ENCODE assay signal across 33 cellular contexts in genomic region chr15:58762285-58762684, GRCh38.
"Had no signal": no experiment of that assay in that cellular context is flagged by ENCODE, and none has a peak within 500 bp of the region (broad histone marks: within the 10 kb centered on the region; RNA-seq: fewer than 3 reads in every experiment).

No MANE protein-coding gene starts in this region.

- FAIRE-seq: bronchial epithelial cell, TTC549 had no signal

- H3K9me3 Mint-ChIP-seq: activated B cell treated with CpG ODN at 0.5 μM for 24 hours; activated naive CD4-positive, alpha-beta T cell treated with anti-CD3 and anti-CD28 coated beads, Interleukin-2, amount 50 U/mL, for 24 hours had no signal

- H3K27ac ChIP-seq: ascending aorta, cardiac muscle cell, VCaP had no signal

- H3K4me3 ChIP-seq: ascending aorta, cardiac muscle cell had no signal

- DNase-seq: activated B cell treated with CpG ODN at 0.5 μM for 24 hours; activated CD4-positive, alpha-beta memory T cell treated with anti-CD3 and anti-CD28 coated beads for 36 hours; activated CD4-positive, alpha-beta T cell treated with anti-CD3 and anti-CD28 coated beads for 4 hours; activated CD4-positive, alpha-beta T cell treated with anti-CD3 and anti-CD28 coated beads, Interleukin-2, amount 10 ng/mL, durations not matched to agents 24 days and 14 days; activated CD4-positive, alpha-beta T cell treated with anti-CD3 and anti-CD28 coated beads, Interleukin-2, amount 50 U/mL, for 1 hour; activated CD4-positive, alpha-beta T cell treated with anti-CD3 and anti-CD28 coated beads, Interleukin-2, amount 50 U/mL, for 4 hours; activated CD4-positive, CD25-positive, alpha-beta regulatory T cell treated with anti-CD3 and anti-CD28 coated beads, Interleukin-2, amount 50 U/mL, for 72 hours; activated CD8-positive, alpha-beta memory T cell treated with anti-CD3 and anti-CD28 coated beads, Interleukin-2, amount 50 U/mL, for 4 hours; activated CD8-positive, alpha-beta T cell treated with anti-CD3 and anti-CD28 coated beads for 36 hours; activated effector memory CD4-positive, alpha-beta T cell treated with Interleukin-2 at 50 U/mL for 16 hours; activated gamma-delta T cell; activated naive CD4-positive, alpha-beta T cell treated with anti-CD3 and anti-CD28 coated beads, Interleukin-2, amount 10 ng/mL, durations not matched to agents 7 days and 5 days; activated naive CD4-positive, alpha-beta T cell treated with Interleukin-2 at 50 U/mL for 16 hours; activated T-cell treated with anti-CD3 and anti-CD28 coated beads for 4 hours; activated T-cell treated with anti-CD3 and anti-CD28 coated beads, Interleukin-2, amount 50 U/mL, for 1 hour; activated T-cell treated with anti-CD3 and anti-CD28 coated beads, Interleukin-2, amount 50 U/mL, for 48 hours; amygdala; anterior cingulate cortex; SW 1271; T-helper 1 cell; T-helper 9 cell had no signal

- H3K27me3 Mint-ChIP-seq: activated CD8-positive, alpha-beta T cell treated with anti-CD3 and anti-CD28 coated beads for 36 hours; activated naive CD4-positive, alpha-beta T cell treated with anti-CD3 and anti-CD28 coated beads, Interleukin-2, amount 50 U/mL, for 24 hours; activated naive CD8-positive, alpha-beta T cell; brain; central memory CD8-positive, alpha-beta T cell had no signal

- H3K27me3 ChIP-seq: ascending aorta, cardiac muscle cell had no signal

- H3K36me3 ChIP-seq: ascending aorta, cardiac muscle cell had no signal

- H3K4me1 ChIP-seq: ascending aorta had no signal

- H3K4me1 Mint-ChIP-seq: activated B cell treated with CpG ODN at 0.5 μM for 24 hours; activated naive CD4-positive, alpha-beta T cell treated with anti-CD3 and anti-CD28 coated beads, Interleukin-2, amount 10 ng/mL, durations not matched to agents 7 days and 5 days; brain; central memory CD8-positive, alpha-beta T cell had no signal

- ATAC-seq: activated CD8-positive, alpha-beta T cell treated with anti-CD3 and anti-CD28 coated beads for 36 hours had no signal

- H3K4me3 Mint-ChIP-seq: activated B cell treated with CpG ODN at 0.5 μM for 24 hours; activated CD4-positive, alpha-beta memory T cell treated with anti-CD3 and anti-CD28 coated beads for 36 hours; activated CD4-positive, alpha-beta T cell treated with anti-CD3 and anti-CD28 coated beads, Interleukin-2, amount 10 ng/mL, durations not matched to agents 24 days and 14 days; activated CD8-positive, alpha-beta T cell treated with anti-CD3 and anti-CD28 coated beads for 36 hours; activated naive CD4-positive, alpha-beta T cell treated with anti-CD3 and anti-CD28 coated beads, Interleukin-2, amount 10 ng/mL, durations not matched to agents 7 days and 5 days; activated naive CD4-positive, alpha-beta T cell treated with anti-CD3 and anti-CD28 coated beads, Interleukin-2, amount 50 U/mL, for 24 hours; activated naive CD8-positive, alpha-beta T cell; brain; central memory CD8-positive, alpha-beta T cell; T-helper 1 cell treated with Interleukin-12 subunit alpha and Interleukin-12 subunit beta and Interleukin-4 antibody, amounts not matched to agents 30 μg/mL and 1 μg/mL, for 36 hours; T-helper 2 cell treated with Interferon-gamma antibody and Interleukin-4, amounts not matched to agents 5 μg/mL and 100 μg/mL, for 36 hours had no signal

- H3K27ac Mint-ChIP-seq: activated B cell treated with CpG ODN at 0.5 μM for 24 hours; activated CD4-positive, alpha-beta memory T cell treated with anti-CD3 and anti-CD28 coated beads for 36 hours; activated CD4-positive, alpha-beta T cell treated with anti-CD3 and anti-CD28 coated beads, Interleukin-2, amount 10 ng/mL, durations not matched to agents 24 days and 14 days; activated CD8-positive, alpha-beta T cell treated with anti-CD3 and anti-CD28 coated beads for 36 hours; activated naive CD4-positive, alpha-beta T cell treated with anti-CD3 and anti-CD28 coated beads, Interleukin-2, amount 10 ng/mL, durations not matched to agents 7 days and 5 days; activated naive CD4-positive, alpha-beta T cell treated with anti-CD3 and anti-CD28 coated beads, Interleukin-2, amount 50 U/mL, for 24 hours; activated naive CD8-positive, alpha-beta T cell; activated T-helper 2 cell treated with anti-CD3 and anti-CD28 coated beads, Interferon-gamma antibody, Interleukin-2, Interleukin-4, amounts not matched to agents 10 μg/mL and 5 μg/mL and 100 μg/mL, durations not matched to agents 14 hours and 24 hours and 36 hours; brain; T-helper 1 cell treated with Interleukin-12 subunit alpha and Interleukin-12 subunit beta and Interleukin-4 antibody, amounts not matched to agents 30 μg/mL and 1 μg/mL, for 36 hours; T-helper 2 cell treated with Interferon-gamma antibody and Interleukin-4, amounts not matched to agents 5 μg/mL and 100 μg/mL, for 36 hours had no signal

- H3K36me3 Mint-ChIP-seq: activated CD4-positive, alpha-beta memory T cell treated with anti-CD3 and anti-CD28 coated beads for 36 hours; activated naive CD4-positive, alpha-beta T cell treated with anti-CD3 and anti-CD28 coated beads, Interleukin-2, amount 50 U/mL, for 24 hours; brain had no signal
